Comparison of ENCODE assay signal across 1 cellular context in genomic region chr17:78265121-78265520, GRCh38.
TF ChIP-seq lines count a peak whose summit lies in the region.

No MANE protein-coding gene starts in this region.

TF ChIP-seq in SK-N-SH, 30 proteins besides CTCF, POLR2A, EP300 and RAD21 (continued from another document):
- TF ChIP-seq USF1 (IDR thresholded peaks at IDR 0.05; ENCODE audit: borderline replicate concordance, low read depth): no peak
- TF ChIP-seq FOSL2 (IDR thresholded peaks at IDR 0.05; ENCODE audit: borderline replicate concordance, low read depth): no peak
- no peak for TF ChIP-seq USF2 (IDR thresholded peaks at IDR 0.05; ENCODE audit: borderline replicate concordance, low read depth, low read length)
- no peak for TF ChIP-seq POLR2AphosphoS5 (IDR thresholded peaks at IDR 0.05; ENCODE audit: low read depth, low read length)
- no peak for TF ChIP-seq FOXM1 (IDR thresholded peaks at IDR 0.05; ENCODE audit: low read depth)
- no peak for TF ChIP-seq TCF12 (IDR thresholded peaks at IDR 0.05)
- no peak for TF ChIP-seq RFX5 (IDR thresholded peaks at IDR 0.05; ENCODE audit: low read length)
- TF ChIP-seq CHD2 (IDR thresholded peaks at IDR 0.05; ENCODE audit: low read length, partially characterized antibody): no peak
- no peak for TF ChIP-seq JUND (IDR thresholded peaks at IDR 0.05)
- TF ChIP-seq FOXJ3 (CRISPR knock-in tag; IDR thresholded peaks at IDR 0.05): no peak
- no peak for TF ChIP-seq RCOR1 (IDR thresholded peaks at IDR 0.05; ENCODE audit: low read length)
- TF ChIP-seq ZBTB33 (IDR thresholded peaks at IDR 0.05; ENCODE audit: borderline replicate concordance, low read depth): no peak
- TF ChIP-seq MEF2A (IDR thresholded peaks at IDR 0.05; ENCODE audit: borderline replicate concordance, low read depth): no peak
- TF ChIP-seq TAF1 (IDR thresholded peaks at IDR 0.05; ENCODE audit: borderline replicate concordance, low read depth, low read length): no peak
